Comparison of ENCODE assay signal across 24 cellular contexts in the genomic region with DNA sequence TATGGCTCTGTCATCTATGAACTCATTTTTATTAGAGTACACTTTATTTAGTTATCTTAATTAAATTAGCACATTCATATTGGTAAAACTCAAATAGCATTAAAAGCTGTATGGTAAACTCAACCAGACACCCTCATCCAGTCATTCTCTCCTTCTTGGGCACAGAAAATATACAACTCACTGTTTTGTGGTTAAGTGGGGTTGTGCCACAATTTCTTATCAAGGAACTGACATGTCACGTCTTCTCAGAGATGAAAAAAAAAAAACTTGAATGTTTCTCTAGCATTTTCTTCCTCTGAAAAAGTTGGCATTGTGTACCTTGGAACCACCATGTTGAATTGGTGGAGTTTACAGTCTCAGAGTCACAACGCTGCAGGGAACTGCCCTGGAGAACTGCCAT.
"Had no signal": no experiment of that assay in that cellular context is flagged by ENCODE, and none has a peak within 500 bp of the region (broad histone marks: within the 10 kb centered on the region; RNA-seq: fewer than 3 reads in every experiment).

No MANE protein-coding gene starts in this region.

- DNase-seq: natural killer cell; occipital lobe; ovary; posterior cingulate gyrus; psoas muscle; right cardiac atrium; right lobe of liver; sigmoid colon; small intestine; stimulated activated CD4-positive, alpha-beta T cell treated with anti-CD3 and anti-CD28 coated beads, Interleukin-15, amount 100 ng/mL, for 24 hours; stimulated activated CD4-positive, alpha-beta T cell treated with anti-CD3 and anti-CD28 coated beads, Interleukin-2, amount 100 ng/mL, for 24 hours; stimulated activated CD4-positive, alpha-beta T cell treated with anti-CD3 and anti-CD28 coated beads, Interleukin-2, amount 100 ng/mL, for 48 hours; stimulated activated CD4-positive, alpha-beta T cell treated with anti-CD3 and anti-CD28 coated beads, Interleukin-4, amount 100 ng/mL, for 24 hours; stimulated activated naive B cell treated with anti-CD40 and anti-IgM and Interleukin-4, amounts not matched to agents 10 μg/mL and 1 μg/mL and 100 μg/mL, for 72 hours; stimulated activated naive CD4-positive, alpha-beta T cell treated with Interleukin-2 at 50 U/mL for 16 hours; stomach; thyroid gland; trophoblast cell; upper lobe of left lung had no signal

- H3K36me3 Mint-ChIP-seq: natural killer cell; neural progenitor cell; stimulated activated effector memory CD8-positive, alpha-beta T cell treated with anti-CD3 and anti-CD28 coated beads, Interleukin-12 subunit alpha, Interleukin-12 subunit beta, amount 100 ng/mL, for 72 hours; stimulated activated naive B cell treated with anti-CD40 and anti-IgM and Interleukin-4, amounts not matched to agents 10 μg/mL and 1 μg/mL and 100 μg/mL, for 72 hours had no signal

- H3K27ac Mint-ChIP-seq: natural killer cell; nephron; neural progenitor cell; progenitor cell of endocrine pancreas; stimulated activated effector memory CD8-positive, alpha-beta T cell treated with anti-CD3 and anti-CD28 coated beads, Interleukin-12 subunit alpha, Interleukin-12 subunit beta, amount 100 ng/mL, for 72 hours; stimulated activated naive B cell treated with anti-CD40 and anti-IgM and Interleukin-4, amounts not matched to agents 10 μg/mL and 1 μg/mL and 100 μg/mL, for 72 hours; stimulated activated naive CD8-positive, alpha-beta T cell treated with anti-CD3 and anti-CD28 coated beads, Interleukin-15, Interleukin-2, amounts not matched to agents 100 ng/mL and 50 ng/mL, for 24 hours had no signal

- H3K4me1 Mint-ChIP-seq: natural killer cell; nephron; stimulated activated effector memory CD8-positive, alpha-beta T cell treated with anti-CD3 and anti-CD28 coated beads, Interleukin-12 subunit alpha, Interleukin-12 subunit beta, amount 100 ng/mL, for 72 hours; stimulated activated naive B cell treated with anti-CD40 and anti-IgM and Interleukin-4, amounts not matched to agents 10 μg/mL and 1 μg/mL and 100 μg/mL, for 72 hours had no signal

- H3K4me3 Mint-ChIP-seq: natural killer cell; nephron; neural progenitor cell; stimulated activated effector memory CD8-positive, alpha-beta T cell treated with anti-CD3 and anti-CD28 coated beads, Interleukin-12 subunit alpha, Interleukin-12 subunit beta, amount 100 ng/mL, for 72 hours; stimulated activated naive B cell treated with anti-CD40 and anti-IgM and Interleukin-4, amounts not matched to agents 10 μg/mL and 1 μg/mL and 100 μg/mL, for 72 hours; stimulated activated naive CD8-positive, alpha-beta T cell treated with anti-CD3 and anti-CD28 coated beads, Interleukin-15, Interleukin-2, amounts not matched to agents 100 ng/mL and 50 ng/mL, for 24 hours had no signal

- H3K9me3 Mint-ChIP-seq: stimulated activated naive CD8-positive, alpha-beta T cell treated with anti-CD3 and anti-CD28 coated beads, Interleukin-15, Interleukin-2, amounts not matched to agents 100 ng/mL and 50 ng/mL, for 24 hours had no signal
